ENCODE assay signal across 13 cellular contexts in genomic region chr11:66130978-66131377, GRCh38.
"Had no signal": no experiment of that assay in that cellular context is flagged by ENCODE, and none has a peak within 500 bp of the region (broad histone marks: within the 10 kb centered on the region; RNA-seq: fewer than 3 reads in every experiment).

No MANE protein-coding gene starts in this region.

- H3K27ac Mint-ChIP-seq: mesothelial cell of epicardium had no signal

- H3K36me3 Mint-ChIP-seq: mesothelial cell of epicardium had no signal

- H3K36me3 ChIP-seq: gastrocnemius medialis, heart left ventricle, lower lobe of right lung, pancreas, tibial artery had no signal

- H3K27ac ChIP-seq: epithelial cell of prostate, gastrocnemius medialis, heart left ventricle, lower lobe of right lung, pancreas, tibial artery had no signal

- H3K4me3 ChIP-seq: gastrocnemius medialis, heart left ventricle, lower lobe of right lung, pancreas, tibial artery had no signal

- DNase-seq: activated CD4-positive, CD25-positive, alpha-beta regulatory T cell treated with anti-CD3 and anti-CD28 coated beads, Interleukin-2, amount 50 U/mL, for 72 hours; activated gamma-delta T cell treated with Interleukin-2 at 50 U/mL for 16 hours; activated T-cell treated with anti-CD3 and anti-CD28 coated beads, Interleukin-2, amount 50 U/mL, for 1 hour; dermis blood vessel endothelial cell; gastrocnemius medialis; heart left ventricle; lower lobe of right lung; pancreas; stimulated activated CD4-positive, alpha-beta T cell treated with anti-CD3 and anti-CD28 coated beads, Interleukin-2, amount 100 ng/mL, for 24 hours; T1000; tibial artery had no signal

- H3K27me3 ChIP-seq: gastrocnemius medialis, heart left ventricle, pancreas, tibial artery had no signal

- H3K9me3 Mint-ChIP-seq: mesothelial cell of epicardium had no signal

- H3K4me3 Mint-ChIP-seq: mesothelial cell of epicardium had no signal

- ATAC-seq: gastrocnemius medialis, heart left ventricle, lower lobe of right lung, pancreas had no signal

- H3K9me3 ChIP-seq: gastrocnemius medialis, heart left ventricle, lower lobe of right lung, pancreas, tibial artery had no signal
